In genomic region chr1:155050560-155051341, GRCh38 we compare ENCODE assay signal across 8 cellular contexts. TPM values are rescaled to one million over a fixed set of nuclear protein-coding genes. Genes with fewer than 3 reads are reported as not detected.
DNase-seq lines count a peak whose midpoint lies in the region; ATAC-seq and TF ChIP-seq lines count a peak whose summit lies in the region.

A gene with protein sequence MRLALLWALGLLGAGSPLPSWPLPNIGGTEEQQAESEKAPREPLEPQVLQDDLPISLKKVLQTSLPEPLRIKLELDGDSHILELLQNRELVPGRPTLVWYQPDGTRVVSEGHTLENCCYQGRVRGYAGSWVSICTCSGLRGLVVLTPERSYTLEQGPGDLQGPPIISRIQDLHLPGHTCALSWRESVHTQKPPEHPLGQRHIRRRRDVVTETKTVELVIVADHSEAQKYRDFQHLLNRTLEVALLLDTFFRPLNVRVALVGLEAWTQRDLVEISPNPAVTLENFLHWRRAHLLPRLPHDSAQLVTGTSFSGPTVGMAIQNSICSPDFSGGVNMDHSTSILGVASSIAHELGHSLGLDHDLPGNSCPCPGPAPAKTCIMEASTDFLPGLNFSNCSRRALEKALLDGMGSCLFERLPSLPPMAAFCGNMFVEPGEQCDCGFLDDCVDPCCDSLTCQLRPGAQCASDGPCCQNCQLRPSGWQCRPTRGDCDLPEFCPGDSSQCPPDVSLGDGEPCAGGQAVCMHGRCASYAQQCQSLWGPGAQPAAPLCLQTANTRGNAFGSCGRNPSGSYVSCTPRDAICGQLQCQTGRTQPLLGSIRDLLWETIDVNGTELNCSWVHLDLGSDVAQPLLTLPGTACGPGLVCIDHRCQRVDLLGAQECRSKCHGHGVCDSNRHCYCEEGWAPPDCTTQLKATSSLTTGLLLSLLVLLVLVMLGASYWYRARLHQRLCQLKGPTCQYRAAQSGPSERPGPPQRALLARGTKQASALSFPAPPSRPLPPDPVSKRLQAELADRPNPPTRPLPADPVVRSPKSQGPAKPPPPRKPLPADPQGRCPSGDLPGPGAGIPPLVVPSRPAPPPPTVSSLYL (plus strand): TSS chr1:155051316. CDS start chr1:155051387, 71 bp downstream.

- ATAC-seq in GM21381 (IDR thresholded peaks at IDR 0.05; ENCODE audit: unreplicated experiment), result peak; percentile 56
- ATAC-seq in foreskin keratinocyte, result peak; percentile 53

- peak; percentile 55 for TF ChIP-seq RAD21 in Ishikawa (IDR thresholded peaks at IDR 0.05; ENCODE audit: low read depth)

- H3K4me3 ChIP-seq in Caco-2 (ENCODE audit: low read depth, low read length) (peak within 1 kb of the TSS; percentile 61), neuron (ENCODE audit: low read length) (peak within 1 kb of the TSS; percentile 80), subcutaneous abdominal adipose tissue (ENCODE audit: low read depth in 1 of 5, low read length in 5 of 5) (peak within 1 kb of the TSS; percentile 66 to 87 (median 83))

- H3K9ac ChIP-seq in subcutaneous abdominal adipose tissue (ENCODE audit: low read length in 5 of 5), result peak within 1 kb of the TSS; percentile 66 to 92 (median 82)

- H3K27ac ChIP-seq in foreskin keratinocyte (peak within 1 kb of the TSS; percentile 42), subcutaneous abdominal adipose tissue (ENCODE audit: low read depth, low read length) (peak within 1 kb of the TSS; percentile 86)

- DNase-seq in Caco-2 (peak; percentile 80 to 90), SHP77 (lab: John Stamatoyannopoulos, UW) (peak; percentile 91 to 97), activated gamma-delta T cell treated with Interleukin-2 at 50 U/mL for 16 hours (peak; percentile 71), foreskin keratinocyte (peak; percentile 55 to 75)

- H2AFZ ChIP-seq in neuron (ENCODE audit: low read depth, low read length), result peak within 1 kb of the TSS; percentile 91

- peak within 1 kb of the TSS; percentile 86 for H3K27ac Mint-ChIP-seq in Caco-2 (ENCODE audit: unreplicated experiment)

- POLR2A ChIA-PET in Caco-2 (lab: Charles Lee), result interaction anchor here (0.5 to 1.0 kb wide), 10 partner anchors 9 to 146 kb away, joined by 3 to 9 read pairs (median 4); partner anchors contain the start of gene PMVK

- H3K4me3 Mint-ChIP-seq in Caco-2 (ENCODE audit: unreplicated experiment), result peak within 1 kb of the TSS; percentile 88

- BruUV-seq in Caco-2 (replicated peaks; lab: Mats Ljungman, UMichigan), result no TSS peak

- peaks cover 5% of the 10 kb centered on the region for H3K36me3 Mint-ChIP-seq in Caco-2 (ENCODE audit: insufficient read depth, unreplicated experiment)

- H3K27me3 Mint-ChIP-seq in Caco-2 (ENCODE audit: insufficient read depth, unreplicated experiment), result no peaks in the 10 kb centered on the region

- intact Hi-C loops in Caco-2 (cut with micrococcal nuclease; ENCODE audit: unreplicated experiment), result loop anchor here (1.0 to 2.0 kb wide), 4 partner anchors 11 to 123 kb away; partner anchors contain the start of genes KRTCAP2, TRIM46 and ZBTB7B

- TF ChIP-seq CTCF in Caco-2 (IDR thresholded peaks at IDR 0.05; ENCODE audit: insufficient read depth in 1 of 2, low read depth in 1 of 2, low read length in 1 of 2, severe bottlenecking in 1 of 2, unreplicated experiment in 1 of 2) (peak; percentile 86 to 90), foreskin keratinocyte (conservative IDR thresholded peaks at IDR 0.05) (peak; percentile 93)

- no peaks in the 10 kb centered on the region for H3K9me3 ChIP-seq in Caco-2
- no peaks in the 10 kb centered on the region for H3K9me3 ChIP-seq in neuron (ENCODE audit: low read length)
- H3K9me3 ChIP-seq in subcutaneous abdominal adipose tissue (ENCODE audit: control insufficient read depth in 5 of 5, low read length in 5 of 5), result no peaks in the 10 kb centered on the region

- no peaks in the 10 kb centered on the region for H3K9me3 Mint-ChIP-seq in Caco-2 (ENCODE audit: unreplicated experiment)

- H3K27me3 ChIP-seq in Caco-2 (replicated peaks; ENCODE audit: control insufficient read depth, insufficient read depth, low read length), result no peaks in the 10 kb centered on the region
- no peaks in the 10 kb centered on the region for H3K27me3 ChIP-seq in foreskin keratinocyte
- H3K27me3 ChIP-seq in neuron (ENCODE audit: insufficient read depth, low read length), result no peaks in the 10 kb centered on the region
- H3K27me3 ChIP-seq in subcutaneous abdominal adipose tissue (ENCODE audit: control insufficient read depth in 5 of 5, insufficient read depth in 4 of 5, low read length in 5 of 5), result no peaks in the 10 kb centered on the region

- CTCF ChIA-PET in Caco-2 (lab: Charles Lee), result interaction anchor here (0.6 to 1.8 kb wide), 25 partner anchors 9 to 444 kb away, joined by 3 to 21 read pairs (median 5); partner anchors contain the start of genes EFNA4, FLAD1, KRTCAP2 and PMVK

- peaks cover 20% of the 10 kb centered on the region for H3K4me1 ChIP-seq in Caco-2
- H3K4me1 ChIP-seq in foreskin keratinocyte, result peaks cover 5% of the 10 kb centered on the region
- peaks cover 24% of the 10 kb centered on the region for H3K4me1 ChIP-seq in neuron (ENCODE audit: insufficient read depth, low read length)
- peaks cover 13 to 46% (median 46%) of the 10 kb centered on the region in 5 donors for H3K4me1 ChIP-seq in subcutaneous abdominal adipose tissue (ENCODE audit: control insufficient read depth in 5 of 5, insufficient read depth in 5 of 5, low read length in 5 of 5)

- H3K4me1 Mint-ChIP-seq in Caco-2 (ENCODE audit: low read depth, unreplicated experiment), result peaks cover 19% of the 10 kb centered on the region

- peak; percentile 52; the same call in 1 of the 2 replicates for TF ChIP-seq EP300 in Ishikawa (IDR thresholded peaks at IDR 0.05; ENCODE audit: borderline replicate concordance)

- no peaks in the 10 kb centered on the region for H3K36me3 ChIP-seq in Caco-2 (ENCODE audit: control insufficient read depth, insufficient read depth, low read length)
- H3K36me3 ChIP-seq in neuron (ENCODE audit: insufficient read depth, low read length), result peaks cover 2% of the 10 kb centered on the region
- peaks cover 0 to 22% (median 15%) of the 10 kb centered on the region in 5 donors for H3K36me3 ChIP-seq in subcutaneous abdominal adipose tissue (ENCODE audit: control insufficient read depth in 5 of 5, insufficient read depth in 5 of 5, low read length in 5 of 5)

TF ChIP-seq in Ishikawa, 13 proteins besides CTCF, POLR2A, EP300 and RAD21:
- TF ChIP-seq CREB1 (IDR thresholded peaks at IDR 0.05; ENCODE audit: low read depth) (no peak), YY1 (IDR thresholded peaks at IDR 0.05; ENCODE audit: low read depth) (peak; percentile 57), TCF12 (IDR thresholded peaks at IDR 0.05; ENCODE audit: low read depth) (no peak; the same call in 1 of the 2 replicates), EGR1 (IDR thresholded peaks at IDR 0.05) (peak; percentile 75), TAF1 (IDR thresholded peaks at IDR 0.05; ENCODE audit: low read depth) (no peak; the same call in none of the 2 replicates), REST (IDR thresholded peaks at IDR 0.05; ENCODE audit: low read depth) (peak; percentile 34; the same call in 1 of the 2 replicates), CEBPB (IDR thresholded peaks at IDR 0.05) (peak; percentile 5; the same call in 1 of the 2 replicates), FOXM1 (IDR thresholded peaks at IDR 0.05; ENCODE audit: borderline replicate concordance, low read depth) (no peak), TEAD4 (IDR thresholded peaks at IDR 0.05) (peak; percentile 31; the same call in 1 of the 2 replicates), ZBTB7A (IDR thresholded peaks at IDR 0.05; ENCODE audit: low read depth) (peak; percentile 79; the same call in 1 of the 2 replicates), NFIC (IDR thresholded peaks at IDR 0.05) (no peak; the same call in 1 of the 2 replicates)
- TF ChIP-seq, protein P1, sequence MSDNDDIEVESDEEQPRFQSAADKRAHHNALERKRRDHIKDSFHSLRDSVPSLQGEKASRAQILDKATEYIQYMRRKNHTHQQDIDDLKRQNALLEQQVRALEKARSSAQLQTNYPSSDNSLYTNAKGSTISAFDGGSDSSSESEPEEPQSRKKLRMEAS (IDR thresholded peaks at IDR 0.05), result peak; percentile 96
- TF ChIP-seq, protein P2, sequence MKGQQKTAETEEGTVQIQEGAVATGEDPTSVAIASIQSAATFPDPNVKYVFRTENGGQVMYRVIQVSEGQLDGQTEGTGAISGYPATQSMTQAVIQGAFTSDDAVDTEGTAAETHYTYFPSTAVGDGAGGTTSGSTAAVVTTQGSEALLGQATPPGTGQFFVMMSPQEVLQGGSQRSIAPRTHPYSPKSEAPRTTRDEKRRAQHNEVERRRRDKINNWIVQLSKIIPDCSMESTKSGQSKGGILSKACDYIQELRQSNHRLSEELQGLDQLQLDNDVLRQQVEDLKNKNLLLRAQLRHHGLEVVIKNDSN (IDR thresholded peaks at IDR 0.05), result peak; percentile 51; the same call in 1 of the 2 replicates

RNA-seq across cellular contexts. Expression of the gene that starts here (rescaled TPM):
- total RNA-seq in Caco-2 (2022) (44.0 and 48.2 TPM in 2 replicates), foreskin keratinocyte (214 and 242 TPM in 2 replicates)
- polyA plus RNA-seq in foreskin keratinocyte, result 201 and 244 TPM in 2 replicates

Comparison
In these comparisons a context has a peak if more than half of its experiments do, and no peak if none do; other contexts are left out.
1. Peak in every context shown above with its lines: DNase-seq, ATAC-seq, H3K4me3 ChIP-seq and H3K27ac ChIP-seq.